9 cellular contexts compared by ENCODE assay signal in genomic region chr1:48235652-48236051, GRCh38. TPM values are rescaled to one million over a fixed set of nuclear protein-coding genes. Genes with fewer than 3 reads are reported as not detected.
"Had no signal": no experiment of that assay in that cellular context is flagged by ENCODE, and none has a peak within 500 bp of the region (broad histone marks: within the 10 kb centered on the region; RNA-seq: fewer than 3 reads in every experiment).

No MANE protein-coding gene starts in this region.

- FAIRE-seq: HTR-8/SVneo, K562 had no signal

- H3K4me3 ChIP-seq: GM23248, HAP-1, K562 had no signal

- H3K4me1 ChIP-seq: HAP-1 had no signal

- H3K9me3 ChIP-seq: HAP-1 had no signal

- H3K27ac ChIP-seq: GM23248 had no signal

- DNase-seq: GM23248, H7, HFFc6, IMR-90 had no signal

- ATAC-seq: HCT116, K562 had no signal

- H3K4me3 Mint-ChIP-seq: HFFc6 had no signal

- H2AFZ ChIP-seq: GM23248 had no signal

- H3K27ac Mint-ChIP-seq: HFFc6 had no signal

- H3K36me3 ChIP-seq: HAP-1 had no signal

- H3K9ac ChIP-seq: GM23248 had no signal

RNA-seq across cellular contexts. Expression of gene SLC5A9, which starts 13.1 kb away (rescaled TPM):
- total RNA-seq: GM23248, H4, HFFc6, IMR-90, K562 had no signal
- polyA plus RNA-seq: GM23248, IMR-90, K562 had no signal
